ENCODE assay signal across 1 cellular context in genomic region chr14:75981826-75982723, GRCh38.
TF ChIP-seq lines count a peak whose summit lies in the region.

Gene TGFB3 (minus strand): TSS chr14:75981995. CDS start chr14:75980893, 1,102 bp downstream.

TF ChIP-seq in HepG2, 621 proteins besides CTCF, POLR2A, EP300 and RAD21 (continued from another document and continues in another):
- no peak for TF ChIP-seq CSRNP2 (CRISPR knock-in tag; conservative IDR thresholded peaks at IDR 0.05; ENCODE audit: low read depth)
- TF ChIP-seq DR1 (CRISPR knock-in tag; IDR thresholded peaks at IDR 0.05), result no peak
- no peak for TF ChIP-seq NFATC3 (CRISPR knock-in tag; IDR thresholded peaks at IDR 0.05)
- peak; percentile 48 for TF ChIP-seq RBM39 (IDR thresholded peaks at IDR 0.05; ENCODE audit: low read depth, low read length, poor library complexity, severe bottlenecking)
- no peak for TF ChIP-seq GLMP (CRISPR knock-in tag; IDR thresholded peaks at IDR 0.05; ENCODE audit: borderline replicate concordance)
- TF ChIP-seq ZNF543 (CRISPR knock-in tag; IDR thresholded peaks at IDR 0.05), result no peak
- no peak for TF ChIP-seq ZEB1 (IDR thresholded peaks at IDR 0.05; ENCODE audit: insufficient replicate concordance, low read depth)
- no peak for TF ChIP-seq HNF1A (IDR thresholded peaks at IDR 0.05; ENCODE audit: low read depth)
- no peak for TF ChIP-seq HNF1A (CRISPR knock-in tag; IDR thresholded peaks at IDR 0.05; ENCODE audit: borderline replicate concordance)
- TF ChIP-seq KDM3A (CRISPR knock-in tag; IDR thresholded peaks at IDR 0.05; ENCODE audit: low read depth), result no peak
- TF ChIP-seq TAF1 (CRISPR knock-in tag; IDR thresholded peaks at IDR 0.05), result 0 out of 2 replicates have a peak, but pooled peaks have one; percentile 21
- TF ChIP-seq ZNF670 (CRISPR knock-in tag; IDR thresholded peaks at IDR 0.05; ENCODE audit: borderline replicate concordance), result peak; percentile 69; the same call in 1 of the 2 replicates
- no peak for TF ChIP-seq SNAI1 (CRISPR knock-in tag; IDR thresholded peaks at IDR 0.05; ENCODE audit: borderline replicate concordance)
- TF ChIP-seq ZNF138 (CRISPR knock-in tag; IDR thresholded peaks at IDR 0.05; ENCODE audit: low read depth), result no peak
- TF ChIP-seq ZNF337 (CRISPR knock-in tag; IDR thresholded peaks at IDR 0.05; ENCODE audit: borderline replicate concordance, low read depth), result no peak
- TF ChIP-seq ZFY (CRISPR knock-in tag; IDR thresholded peaks at IDR 0.05), result peak; percentile 57
- peak; percentile 42 for TF ChIP-seq SAP130 (CRISPR knock-in tag; IDR thresholded peaks at IDR 0.05; ENCODE audit: low read depth)
- TF ChIP-seq SOX6 (IDR thresholded peaks at IDR 0.05), result no peak
- no peak for TF ChIP-seq SOX6 (CRISPR knock-in tag; IDR thresholded peaks at IDR 0.05)
- TF ChIP-seq KLF15 (CRISPR knock-in tag; IDR thresholded peaks at IDR 0.05; ENCODE audit: borderline replicate concordance), result no peak
- TF ChIP-seq ZNF7 (CRISPR knock-in tag; IDR thresholded peaks at IDR 0.05), result no peak
- TF ChIP-seq YEATS4 (CRISPR knock-in tag; IDR thresholded peaks at IDR 0.05; ENCODE audit: borderline replicate concordance), result peak; percentile 23; the same call in 1 of the 2 replicates
- TF ChIP-seq SRSF1 (optimal IDR thresholded peaks at IDR 0.05; ENCODE audit: low read depth, low read length), result peak; percentile 79
- no peak for TF ChIP-seq ZNF17 (CRISPR knock-in tag; IDR thresholded peaks at IDR 0.05)
- TF ChIP-seq HMGA1 (CRISPR knock-in tag; conservative IDR thresholded peaks at IDR 0.05), result no peak
- TF ChIP-seq HNRNPK (IDR thresholded peaks at IDR 0.05; ENCODE audit: low read depth, low read length, poor library complexity, severe bottlenecking), result peak; percentile 57
- no peak for TF ChIP-seq ZNF639 (CRISPR knock-in tag; conservative IDR thresholded peaks at IDR 0.05)
- no peak for TF ChIP-seq ZNF414 (CRISPR knock-in tag; IDR thresholded peaks at IDR 0.05)
- no peak for TF ChIP-seq FOXO4 (CRISPR knock-in tag; conservative IDR thresholded peaks at IDR 0.05)
- TF ChIP-seq MTF1 (CRISPR knock-in tag; IDR thresholded peaks at IDR 0.05), result no peak
- no peak for TF ChIP-seq ZNF597 (CRISPR knock-in tag; IDR thresholded peaks at IDR 0.05)
- TF ChIP-seq HMGXB4 (CRISPR knock-in tag; IDR thresholded peaks at IDR 0.05; ENCODE audit: borderline replicate concordance in 1 of 2, low read depth in 1 of 2), result peak; percentile 50 to 74; a peak in 3 of 4 replicates
- TF ChIP-seq ZBTB37 (CRISPR knock-in tag; IDR thresholded peaks at IDR 0.05), result peak; percentile 85; the same call in 1 of the 2 replicates
- TF ChIP-seq USF2 (IDR thresholded peaks at IDR 0.05; ENCODE audit: low read depth, low read length), result no peak
- no peak for TF ChIP-seq USF2 (CRISPR knock-in tag; IDR thresholded peaks at IDR 0.05; ENCODE audit: borderline replicate concordance)
- TF ChIP-seq SNAPC2 (CRISPR knock-in tag; IDR thresholded peaks at IDR 0.05), result no peak
- TF ChIP-seq HNF4A (CRISPR knock-in tag; IDR thresholded peaks at IDR 0.05), result no peak
- no peak for TF ChIP-seq RFXANK (CRISPR knock-in tag; IDR thresholded peaks at IDR 0.05)
- TF ChIP-seq ZNF572 (CRISPR knock-in tag; IDR thresholded peaks at IDR 0.05), result no peak
- peak; percentile 4; the same call in 1 of the 2 replicates for TF ChIP-seq MXD3 (CRISPR knock-in tag; IDR thresholded peaks at IDR 0.05)
- TF ChIP-seq ZNF746 (CRISPR knock-in tag; IDR thresholded peaks at IDR 0.05), result no peak
- no peak for TF ChIP-seq EZH2 (conservative IDR thresholded peaks at IDR 0.05; ENCODE audit: low read depth, low read length)
- no peak for TF ChIP-seq KLF12 (CRISPR knock-in tag; IDR thresholded peaks at IDR 0.05; ENCODE audit: borderline replicate concordance)
- no peak for TF ChIP-seq ZNF678 (CRISPR knock-in tag; IDR thresholded peaks at IDR 0.05)
- no peak for TF ChIP-seq HNRNPH1 (optimal IDR thresholded peaks at IDR 0.05; ENCODE audit: low read depth, low read length)
- TF ChIP-seq HOXD1 (CRISPR knock-in tag; IDR thresholded peaks at IDR 0.05), result no peak
- peak; percentile 77 for TF ChIP-seq ZFX (CRISPR knock-in tag; IDR thresholded peaks at IDR 0.05; ENCODE audit: low read depth)
- peak; percentile 53; the same call in 1 of the 2 replicates for TF ChIP-seq GABPB1 (CRISPR knock-in tag; IDR thresholded peaks at IDR 0.05)
- TF ChIP-seq ZNF605 (CRISPR knock-in tag; IDR thresholded peaks at IDR 0.05), result no peak
